In the genomic region with DNA sequence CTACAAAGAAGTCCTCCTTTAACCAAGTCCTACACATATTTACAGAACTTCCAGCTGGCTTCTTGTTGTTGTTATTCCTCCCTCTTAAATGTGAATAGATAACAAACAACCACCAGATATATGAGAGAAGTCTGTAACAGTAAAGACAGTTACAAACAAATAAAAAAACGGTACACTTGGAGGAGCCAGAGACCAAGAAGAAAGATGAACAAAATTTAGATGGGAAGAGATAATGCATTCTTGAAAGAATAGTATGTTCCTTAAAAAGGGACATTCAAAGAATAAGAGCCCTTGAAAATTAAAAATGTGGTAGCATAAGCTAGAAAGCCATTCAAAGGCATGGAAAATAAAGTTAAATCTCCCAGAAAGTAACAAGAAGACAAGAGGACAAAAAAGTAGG, we compare ENCODE assay signal across 1 cellular context.
TF ChIP-seq lines count a peak whose summit lies in the region.

No MANE protein-coding gene starts in this region.

TF ChIP-seq in GM23338, 12 proteins besides CTCF, POLR2A, EP300 and RAD21 (continued from another document):
- TF ChIP-seq, protein P1, sequence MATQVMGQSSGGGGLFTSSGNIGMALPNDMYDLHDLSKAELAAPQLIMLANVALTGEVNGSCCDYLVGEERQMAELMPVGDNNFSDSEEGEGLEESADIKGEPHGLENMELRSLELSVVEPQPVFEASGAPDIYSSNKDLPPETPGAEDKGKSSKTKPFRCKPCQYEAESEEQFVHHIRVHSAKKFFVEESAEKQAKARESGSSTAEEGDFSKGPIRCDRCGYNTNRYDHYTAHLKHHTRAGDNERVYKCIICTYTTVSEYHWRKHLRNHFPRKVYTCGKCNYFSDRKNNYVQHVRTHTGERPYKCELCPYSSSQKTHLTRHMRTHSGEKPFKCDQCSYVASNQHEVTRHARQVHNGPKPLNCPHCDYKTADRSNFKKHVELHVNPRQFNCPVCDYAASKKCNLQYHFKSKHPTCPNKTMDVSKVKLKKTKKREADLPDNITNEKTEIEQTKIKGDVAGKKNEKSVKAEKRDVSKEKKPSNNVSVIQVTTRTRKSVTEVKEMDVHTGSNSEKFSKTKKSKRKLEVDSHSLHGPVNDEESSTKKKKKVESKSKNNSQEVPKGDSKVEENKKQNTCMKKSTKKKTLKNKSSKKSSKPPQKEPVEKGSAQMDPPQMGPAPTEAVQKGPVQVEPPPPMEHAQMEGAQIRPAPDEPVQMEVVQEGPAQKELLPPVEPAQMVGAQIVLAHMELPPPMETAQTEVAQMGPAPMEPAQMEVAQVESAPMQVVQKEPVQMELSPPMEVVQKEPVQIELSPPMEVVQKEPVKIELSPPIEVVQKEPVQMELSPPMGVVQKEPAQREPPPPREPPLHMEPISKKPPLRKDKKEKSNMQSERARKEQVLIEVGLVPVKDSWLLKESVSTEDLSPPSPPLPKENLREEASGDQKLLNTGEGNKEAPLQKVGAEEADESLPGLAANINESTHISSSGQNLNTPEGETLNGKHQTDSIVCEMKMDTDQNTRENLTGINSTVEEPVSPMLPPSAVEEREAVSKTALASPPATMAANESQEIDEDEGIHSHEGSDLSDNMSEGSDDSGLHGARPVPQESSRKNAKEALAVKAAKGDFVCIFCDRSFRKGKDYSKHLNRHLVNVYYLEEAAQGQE (IDR thresholded peaks at IDR 0.05; ENCODE audit: unreplicated experiment): no peak
- no peak for TF ChIP-seq NANOG (IDR thresholded peaks at IDR 0.05; ENCODE audit: borderline replicate concordance)
